ENCODE assay signal across 26 cellular contexts in the genomic region with DNA sequence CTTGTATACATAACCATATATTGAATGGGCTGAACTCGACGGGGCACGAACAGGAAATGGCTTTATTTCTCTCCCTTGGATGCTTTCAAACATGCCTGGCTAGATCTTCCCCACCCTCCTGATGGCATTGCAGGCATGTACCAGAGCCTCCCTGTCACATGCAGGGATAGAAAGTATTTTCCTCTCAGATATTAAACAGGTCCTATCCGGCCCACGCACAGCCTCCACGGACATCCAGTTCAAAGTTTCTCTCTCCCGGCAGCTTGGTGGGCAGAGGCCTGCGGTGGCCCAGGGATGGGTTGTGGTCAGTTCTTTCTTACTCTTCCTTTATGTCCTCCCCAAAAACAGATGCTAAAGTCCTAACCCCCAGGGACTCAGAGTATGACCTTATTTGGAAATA.
A peak's percentile ranks its signal among the peaks of the same experiment; 100 is the strongest.
DNase-seq lines count a peak whose midpoint lies in the region; TF ChIP-seq lines count a peak whose summit lies in the region.
"Had no signal": no experiment of that assay in that cellular context is flagged by ENCODE, and none has a peak within 500 bp of the region (broad histone marks: within the 10 kb centered on the region; RNA-seq: fewer than 3 reads in every experiment).

No MANE protein-coding gene starts in this region.

- TF ChIP-seq CTCF in nephron progenitor cell (IDR thresholded peaks at IDR 0.05), result no peak

- H3K27ac Mint-ChIP-seq in nephron progenitor cell, result peak overlapping the region; percentile 47
- H3K27ac Mint-ChIP-seq: activated B cell treated with CpG ODN at 0.5 μM for 24 hours; activated CD4-positive, alpha-beta T cell treated with anti-CD3 and anti-CD28 coated beads, Interleukin-2, amount 10 ng/mL, durations not matched to agents 7 days and 5 days; activated naive CD8-positive, alpha-beta T cell; B cell; HFFc6 had no signal

- no peak for TF ChIP-seq POLR2A in erythroblast (IDR thresholded peaks at IDR 0.05; ENCODE audit: low read length)

- H3K4me3 Mint-ChIP-seq in nephron progenitor cell, result no peak overlapping the region
- H3K4me3 Mint-ChIP-seq: activated B cell treated with CpG ODN at 0.5 μM for 24 hours; activated CD4-positive, alpha-beta T cell treated with anti-CD3 and anti-CD28 coated beads, Interleukin-2, amount 10 ng/mL, durations not matched to agents 7 days and 5 days; activated naive CD8-positive, alpha-beta T cell; B cell; HFFc6 had no signal

- peaks cover 54% of the 10 kb centered on the region for H3K4me1 Mint-ChIP-seq in nephron progenitor cell
- H3K4me1 Mint-ChIP-seq: activated B cell treated with CpG ODN at 0.5 μM for 24 hours; activated CD4-positive, alpha-beta T cell treated with anti-CD3 and anti-CD28 coated beads, Interleukin-2, amount 10 ng/mL, durations not matched to agents 7 days and 5 days; B cell; IgD-negative memory B cell had no signal

- peak; percentile 40 for DNase-seq in NCI-H82 (lab: John Stamatoyannopoulos, UW)
- no peak for DNase-seq in NCI-H82 treated with DMSO at 0.1 percent for 48 hours (lab: John Stamatoyannopoulos, UW; ENCODE audit: unreplicated experiment)
- peak; percentile 2 for DNase-seq in NCI-H345 treated with DMSO at 0.1 percent for 48 hours (lab: John Stamatoyannopoulos, UW; ENCODE audit: unreplicated experiment)
- no peak for DNase-seq in nephron progenitor cell
- DNase-seq in erythroblast (lab: John Stamatoyannopoulos, UW), result no peak
- DNase-seq in EL, result no peak
- DNase-seq in activated CD8-positive, alpha-beta memory T cell treated with anti-CD3 and anti-CD28 coated beads, Interleukin-2, amount 50 U/mL, for 4 hours, result no peak
- DNase-seq: ACHN; activated B cell treated with CpG ODN at 0.5 μM for 24 hours; activated CD4-positive, alpha-beta T cell treated with anti-CD3 and anti-CD28 coated beads, Interleukin-2, amount 10 ng/mL, durations not matched to agents 7 days and 5 days; activated effector memory CD4-positive, alpha-beta T cell treated with anti-CD3 and anti-CD28 coated beads, Interleukin-2, amount 50 U/mL, for 16 hours; activated T-cell treated with anti-CD3 and anti-CD28 coated beads, Interleukin-2, amount 50 U/mL, for 1 hour; GOT3; HFFc6; hippocampal formation; mammary epithelial cell; MV-4-11; NCI-H1436 treated with DMSO at 0.1 percent for 48 hours; NCI-H774; pancreas; stimulated activated CD4-positive, alpha-beta T cell treated with anti-CD3 and anti-CD28 coated beads, Interleukin-1b, Interleukin-23, amount 100 ng/mL, for 48 hours; stimulated activated naive CD8-positive, alpha-beta T cell treated with anti-CD3 and anti-CD28 coated beads, Interleukin-15, Interleukin-2, amounts not matched to agents 100 U/mL and 50 U/mL, for 24 hours; testis had no signal

- H3K36me3 Mint-ChIP-seq in nephron progenitor cell (ENCODE audit: low read depth), result no peaks in the 10 kb centered on the region
- H3K36me3 Mint-ChIP-seq: activated naive CD8-positive, alpha-beta T cell; IgD-negative memory B cell had no signal

- peaks cover 38% of the 10 kb centered on the region for H3K27me3 Mint-ChIP-seq in nephron progenitor cell (ENCODE audit: low read depth, poor library complexity)
- H3K27me3 Mint-ChIP-seq: activated CD4-positive, alpha-beta T cell treated with anti-CD3 and anti-CD28 coated beads, Interleukin-2, amount 10 ng/mL, durations not matched to agents 7 days and 5 days; activated naive CD8-positive, alpha-beta T cell had no signal

- H3K9me3 Mint-ChIP-seq in nephron progenitor cell, result no peaks in the 10 kb centered on the region
- H3K9me3 Mint-ChIP-seq: activated B cell treated with CpG ODN at 0.5 μM for 24 hours; activated CD4-positive, alpha-beta T cell treated with anti-CD3 and anti-CD28 coated beads, Interleukin-2, amount 10 ng/mL, durations not matched to agents 7 days and 5 days; HFFc6; IgD-negative memory B cell had no signal

Comparison
In these comparisons a context has a peak if more than half of its experiments do, and no peak if none do; other contexts are left out.
1. DNase-seq: peak in NCI-H82 (single experiment) and NCI-H345 treated with DMSO at 0.1 percent for 48 hours (single experiment); none in NCI-H82 treated with DMSO at 0.1 percent for 48 hours (single experiment), nephron progenitor cell (single experiment), erythroblast (0 of 2), EL (single experiment) and activated CD8-positive, alpha-beta memory T cell treated with anti-CD3 and anti-CD28 coated beads, Interleukin-2, amount 50 U/mL, for 4 hours (single experiment).